ENCODE assay signal across 1 cellular context in the genomic region with DNA sequence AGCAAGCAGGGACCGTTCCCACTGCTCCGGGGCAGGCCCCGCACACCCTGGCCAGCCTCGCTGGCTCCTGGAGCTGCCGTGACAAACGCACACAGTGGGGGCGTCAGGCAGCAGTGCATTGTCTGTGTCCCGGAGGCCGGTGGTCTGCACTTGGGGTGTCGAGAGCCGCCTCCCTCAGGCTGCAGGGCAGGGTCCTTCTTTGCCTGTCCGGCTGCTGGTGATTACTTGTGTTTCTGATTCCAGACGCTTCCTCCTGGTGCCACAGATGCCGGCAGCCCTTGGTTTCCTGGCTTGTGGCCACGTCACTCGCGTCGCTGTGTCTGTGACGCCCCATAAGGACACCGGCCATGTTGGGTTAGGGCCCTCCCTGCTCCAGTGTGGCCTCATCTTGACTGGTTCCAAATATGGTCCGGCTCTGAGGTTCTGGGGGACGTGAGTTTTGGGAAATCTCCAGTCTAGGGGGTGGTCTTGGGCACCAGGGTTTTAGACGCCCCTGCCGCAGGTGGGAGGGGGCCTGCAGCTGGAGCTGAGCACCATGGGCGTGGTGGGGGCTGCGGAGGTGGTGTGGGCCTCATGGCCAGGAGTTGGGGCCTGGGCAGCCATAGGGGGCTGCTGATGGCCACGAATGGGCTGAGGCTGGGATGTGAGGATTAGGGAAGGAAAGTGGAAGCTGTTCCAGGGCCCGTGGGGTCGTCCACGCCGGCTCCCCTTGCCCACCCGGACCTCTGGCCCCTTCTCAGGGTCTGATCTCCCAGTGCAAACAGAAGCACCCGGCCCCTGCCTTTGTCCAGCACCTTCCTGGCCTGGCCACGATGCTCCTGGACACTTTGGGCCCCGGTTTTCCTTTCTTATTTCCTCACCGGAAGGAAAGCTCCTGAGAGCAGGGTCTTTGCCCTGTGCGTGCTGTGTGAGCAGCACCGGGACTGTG.
TF ChIP-seq lines count a peak whose summit lies in the region.

No MANE protein-coding gene starts in this region.

TF ChIP-seq in K562, 482 proteins besides CTCF, POLR2A, EP300 and RAD21:
- TF ChIP-seq HDAC2 (IDR thresholded peaks at IDR 0.05) (no peak), KAT8 (IDR thresholded peaks at IDR 0.05; ENCODE audit: low read depth) (no peak), HOXB6 (CRISPR knock-in tag; IDR thresholded peaks at IDR 0.05; ENCODE audit: borderline replicate concordance) (no peak), CBFA2T3 (IDR thresholded peaks at IDR 0.05) (no peak), ETV6 (IDR thresholded peaks at IDR 0.05; ENCODE audit: borderline replicate concordance in 1 of 2, low read depth in 2 of 2, low read length in 1 of 2) (no peak), ETV6 (CRISPR knock-in tag; IDR thresholded peaks at IDR 0.05; ENCODE audit: borderline replicate concordance) (no peak), TBL1XR1 (IDR thresholded peaks at IDR 0.05; ENCODE audit: low read length in 2 of 2) (no peak), IFI16 (CRISPR knock-in tag; IDR thresholded peaks at IDR 0.05) (no peak), ZNF589 (CRISPR knock-in tag; IDR thresholded peaks at IDR 0.05; ENCODE audit: low read depth) (no peak), POLR2G (IDR thresholded peaks at IDR 0.05; ENCODE audit: low read depth, low read length) (peak; percentile 62), ZNF133 (CRISPR knock-in tag; IDR thresholded peaks at IDR 0.05) (no peak), RHOXF2B (CRISPR knock-in tag; conservative IDR thresholded peaks at IDR 0.05) (no peak), NFIC (IDR thresholded peaks at IDR 0.05) (peak; percentile 17; the same call in 1 of the 2 replicates), FUS (optimal IDR thresholded peaks at IDR 0.05; ENCODE audit: low read depth, low read length) (no peak), MYNN (IDR thresholded peaks at IDR 0.05) (no peak), MYNN (CRISPR knock-in tag; IDR thresholded peaks at IDR 0.05) (no peak), HEY1 (CRISPR knock-in tag; IDR thresholded peaks at IDR 0.05; ENCODE audit: borderline replicate concordance) (no peak), ZNF695 (CRISPR knock-in tag; IDR thresholded peaks at IDR 0.05) (no peak), TGIF2 (CRISPR knock-in tag; IDR thresholded peaks at IDR 0.05) (no peak), TAF9B (IDR thresholded peaks at IDR 0.05; ENCODE audit: partially characterized antibody) (no peak), CHD4 (IDR thresholded peaks at IDR 0.05; ENCODE audit: insufficient read depth, insufficient replicate concordance, low read depth, low read length, poor library complexity, severe bottlenecking) (no peak), LEF1 (IDR thresholded peaks at IDR 0.05) (no peak), RBM22 (IDR thresholded peaks at IDR 0.05; ENCODE audit: low read depth, low read length, poor library complexity, severe bottlenecking) (peak; percentile 24)
- TF ChIP-seq, protein P1, sequence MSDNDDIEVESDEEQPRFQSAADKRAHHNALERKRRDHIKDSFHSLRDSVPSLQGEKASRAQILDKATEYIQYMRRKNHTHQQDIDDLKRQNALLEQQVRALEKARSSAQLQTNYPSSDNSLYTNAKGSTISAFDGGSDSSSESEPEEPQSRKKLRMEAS (CRISPR knock-in tag; IDR thresholded peaks at IDR 0.05): no peak
- TF ChIP-seq, protein P2, sequence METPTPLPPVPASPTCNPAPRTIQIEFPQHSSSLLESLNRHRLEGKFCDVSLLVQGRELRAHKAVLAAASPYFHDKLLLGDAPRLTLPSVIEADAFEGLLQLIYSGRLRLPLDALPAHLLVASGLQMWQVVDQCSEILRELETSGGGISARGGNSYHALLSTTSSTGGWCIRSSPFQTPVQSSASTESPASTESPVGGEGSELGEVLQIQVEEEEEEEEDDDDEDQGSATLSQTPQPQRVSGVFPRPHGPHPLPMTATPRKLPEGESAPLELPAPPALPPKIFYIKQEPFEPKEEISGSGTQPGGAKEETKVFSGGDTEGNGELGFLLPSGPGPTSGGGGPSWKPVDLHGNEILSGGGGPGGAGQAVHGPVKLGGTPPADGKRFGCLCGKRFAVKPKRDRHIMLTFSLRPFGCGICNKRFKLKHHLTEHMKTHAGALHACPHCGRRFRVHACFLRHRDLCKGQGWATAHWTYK (CRISPR knock-in tag; IDR thresholded peaks at IDR 0.05): no peak
- TF ChIP-seq, protein P3, sequence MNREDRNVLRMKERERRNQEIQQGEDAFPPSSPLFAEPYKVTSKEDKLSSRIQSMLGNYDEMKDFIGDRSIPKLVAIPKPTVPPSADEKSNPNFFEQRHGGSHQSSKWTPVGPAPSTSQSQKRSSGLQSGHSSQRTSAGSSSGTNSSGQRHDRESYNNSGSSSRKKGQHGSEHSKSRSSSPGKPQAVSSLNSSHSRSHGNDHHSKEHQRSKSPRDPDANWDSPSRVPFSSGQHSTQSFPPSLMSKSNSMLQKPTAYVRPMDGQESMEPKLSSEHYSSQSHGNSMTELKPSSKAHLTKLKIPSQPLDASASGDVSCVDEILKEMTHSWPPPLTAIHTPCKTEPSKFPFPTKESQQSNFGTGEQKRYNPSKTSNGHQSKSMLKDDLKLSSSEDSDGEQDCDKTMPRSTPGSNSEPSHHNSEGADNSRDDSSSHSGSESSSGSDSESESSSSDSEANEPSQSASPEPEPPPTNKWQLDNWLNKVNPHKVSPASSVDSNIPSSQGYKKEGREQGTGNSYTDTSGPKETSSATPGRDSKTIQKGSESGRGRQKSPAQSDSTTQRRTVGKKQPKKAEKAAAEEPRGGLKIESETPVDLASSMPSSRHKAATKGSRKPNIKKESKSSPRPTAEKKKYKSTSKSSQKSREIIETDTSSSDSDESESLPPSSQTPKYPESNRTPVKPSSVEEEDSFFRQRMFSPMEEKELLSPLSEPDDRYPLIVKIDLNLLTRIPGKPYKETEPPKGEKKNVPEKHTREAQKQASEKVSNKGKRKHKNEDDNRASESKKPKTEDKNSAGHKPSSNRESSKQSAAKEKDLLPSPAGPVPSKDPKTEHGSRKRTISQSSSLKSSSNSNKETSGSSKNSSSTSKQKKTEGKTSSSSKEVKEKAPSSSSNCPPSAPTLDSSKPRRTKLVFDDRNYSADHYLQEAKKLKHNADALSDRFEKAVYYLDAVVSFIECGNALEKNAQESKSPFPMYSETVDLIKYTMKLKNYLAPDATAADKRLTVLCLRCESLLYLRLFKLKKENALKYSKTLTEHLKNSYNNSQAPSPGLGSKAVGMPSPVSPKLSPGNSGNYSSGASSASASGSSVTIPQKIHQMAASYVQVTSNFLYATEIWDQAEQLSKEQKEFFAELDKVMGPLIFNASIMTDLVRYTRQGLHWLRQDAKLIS (CRISPR knock-in tag; IDR thresholded peaks at IDR 0.05): no peak
- TF ChIP-seq, protein P4, sequence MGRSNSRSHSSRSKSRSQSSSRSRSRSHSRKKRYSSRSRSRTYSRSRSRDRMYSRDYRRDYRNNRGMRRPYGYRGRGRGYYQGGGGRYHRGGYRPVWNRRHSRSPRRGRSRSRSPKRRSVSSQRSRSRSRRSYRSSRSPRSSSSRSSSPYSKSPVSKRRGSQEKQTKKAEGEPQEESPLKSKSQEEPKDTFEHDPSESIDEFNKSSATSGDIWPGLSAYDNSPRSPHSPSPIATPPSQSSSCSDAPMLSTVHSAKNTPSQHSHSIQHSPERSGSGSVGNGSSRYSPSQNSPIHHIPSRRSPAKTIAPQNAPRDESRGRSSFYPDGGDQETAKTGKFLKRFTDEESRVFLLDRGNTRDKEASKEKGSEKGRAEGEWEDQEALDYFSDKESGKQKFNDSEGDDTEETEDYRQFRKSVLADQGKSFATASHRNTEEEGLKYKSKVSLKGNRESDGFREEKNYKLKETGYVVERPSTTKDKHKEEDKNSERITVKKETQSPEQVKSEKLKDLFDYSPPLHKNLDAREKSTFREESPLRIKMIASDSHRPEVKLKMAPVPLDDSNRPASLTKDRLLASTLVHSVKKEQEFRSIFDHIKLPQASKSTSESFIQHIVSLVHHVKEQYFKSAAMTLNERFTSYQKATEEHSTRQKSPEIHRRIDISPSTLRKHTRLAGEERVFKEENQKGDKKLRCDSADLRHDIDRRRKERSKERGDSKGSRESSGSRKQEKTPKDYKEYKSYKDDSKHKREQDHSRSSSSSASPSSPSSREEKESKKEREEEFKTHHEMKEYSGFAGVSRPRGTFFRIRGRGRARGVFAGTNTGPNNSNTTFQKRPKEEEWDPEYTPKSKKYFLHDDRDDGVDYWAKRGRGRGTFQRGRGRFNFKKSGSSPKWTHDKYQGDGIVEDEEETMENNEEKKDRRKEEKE (IDR thresholded peaks at IDR 0.05; ENCODE audit: borderline replicate concordance in 1 of 2, control insufficient read depth in 1 of 2, low read depth in 2 of 2, low read length in 1 of 2): no peak
- TF ChIP-seq, protein P5, sequence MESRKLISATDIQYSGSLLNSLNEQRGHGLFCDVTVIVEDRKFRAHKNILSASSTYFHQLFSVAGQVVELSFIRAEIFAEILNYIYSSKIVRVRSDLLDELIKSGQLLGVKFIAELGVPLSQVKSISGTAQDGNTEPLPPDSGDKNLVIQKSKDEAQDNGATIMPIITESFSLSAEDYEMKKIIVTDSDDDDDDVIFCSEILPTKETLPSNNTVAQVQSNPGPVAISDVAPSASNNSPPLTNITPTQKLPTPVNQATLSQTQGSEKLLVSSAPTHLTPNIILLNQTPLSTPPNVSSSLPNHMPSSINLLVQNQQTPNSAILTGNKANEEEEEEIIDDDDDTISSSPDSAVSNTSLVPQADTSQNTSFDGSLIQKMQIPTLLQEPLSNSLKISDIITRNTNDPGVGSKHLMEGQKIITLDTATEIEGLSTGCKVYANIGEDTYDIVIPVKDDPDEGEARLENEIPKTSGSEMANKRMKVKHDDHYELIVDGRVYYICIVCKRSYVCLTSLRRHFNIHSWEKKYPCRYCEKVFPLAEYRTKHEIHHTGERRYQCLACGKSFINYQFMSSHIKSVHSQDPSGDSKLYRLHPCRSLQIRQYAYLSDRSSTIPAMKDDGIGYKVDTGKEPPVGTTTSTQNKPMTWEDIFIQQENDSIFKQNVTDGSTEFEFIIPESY (CRISPR knock-in tag; IDR thresholded peaks at IDR 0.05): no peak
- TF ChIP-seq, protein P6, sequence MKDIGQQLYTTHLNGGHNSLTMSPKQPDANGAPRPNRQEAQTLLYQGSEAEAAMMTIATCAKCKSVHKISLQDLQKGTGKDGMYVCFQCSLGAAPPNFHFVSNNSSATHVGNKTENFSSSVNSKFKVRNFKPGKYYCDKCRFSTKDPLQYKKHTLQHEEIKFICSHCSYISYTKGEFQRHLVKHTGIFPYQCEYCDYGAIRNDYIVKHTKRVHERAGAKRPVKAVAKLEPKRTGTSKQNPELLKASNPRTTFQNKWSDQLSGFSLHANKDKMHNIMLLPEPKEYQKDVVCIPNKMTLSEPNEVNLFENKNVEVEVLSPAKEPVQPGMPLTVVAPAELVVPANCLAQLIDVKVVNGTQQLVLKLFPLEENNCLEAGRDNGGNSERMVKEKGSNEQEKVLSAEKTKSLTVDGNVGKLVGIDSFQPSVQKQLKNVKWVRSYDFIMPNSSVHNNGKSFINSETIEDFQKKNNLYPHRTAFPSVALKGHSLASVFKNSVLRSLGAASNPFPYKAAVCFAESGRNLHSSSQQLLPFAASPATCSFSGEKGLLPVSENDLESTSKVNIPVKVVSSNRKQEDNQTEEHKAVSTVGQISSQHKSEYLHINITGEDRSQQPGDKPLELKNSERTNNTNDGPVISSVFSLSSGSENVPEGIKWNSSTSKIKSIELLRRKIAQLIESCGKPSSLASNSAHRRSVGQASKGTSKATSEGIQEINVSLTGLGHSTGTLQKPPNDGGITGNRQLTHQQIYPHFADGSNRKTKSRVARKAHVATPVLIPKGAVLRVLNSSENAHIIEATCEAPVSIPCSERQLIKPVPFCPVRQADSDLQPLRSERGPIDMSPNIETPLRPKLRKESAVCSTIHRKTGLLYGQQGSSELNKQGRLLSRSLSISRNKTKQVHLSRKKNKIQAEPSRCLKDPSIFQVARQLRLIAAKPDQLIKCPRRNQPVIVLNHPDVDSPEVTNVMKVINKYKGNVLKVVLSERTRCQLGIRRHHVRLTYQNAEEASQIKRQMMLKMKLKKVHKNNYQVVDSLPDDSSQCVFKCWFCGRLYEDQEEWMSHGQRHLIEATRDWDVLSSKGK (CRISPR knock-in tag; IDR thresholded peaks at IDR 0.05): no peak
